Comparison of ENCODE assay signal across 28 cellular contexts in genomic region chr2:16294791-16295190, GRCh38.
"Had no signal": no experiment of that assay in that cellular context is flagged by ENCODE, and none has a peak within 500 bp of the region (broad histone marks: within the 10 kb centered on the region; RNA-seq: fewer than 3 reads in every experiment).

No MANE protein-coding gene starts in this region.

- ATAC-seq: natural killer cell; psoas muscle; right cardiac atrium; right lobe of liver; stimulated activated effector memory CD8-positive, alpha-beta T cell treated with anti-CD3 and anti-CD28 coated beads, Interleukin-12 subunit alpha, Interleukin-12 subunit beta, amount 100 ng/mL, for 72 hours; stimulated activated naive B cell treated with anti-CD40 and anti-IgM and Interleukin-4, amounts not matched to agents 10 μg/mL and 1 μg/mL and 100 μg/mL, for 72 hours; upper lobe of right lung had no signal

- H3K27me3 ChIP-seq: neural progenitor cell, ovary, right lobe of liver, sigmoid colon, thyroid gland, tibial nerve, upper lobe of right lung had no signal

- H3K27ac Mint-ChIP-seq: natural killer cell; nephron; neural progenitor cell; progenitor cell of endocrine pancreas; stimulated activated effector memory CD8-positive, alpha-beta T cell treated with anti-CD3 and anti-CD28 coated beads, Interleukin-12 subunit alpha, Interleukin-12 subunit beta, amount 100 ng/mL, for 72 hours; stimulated activated naive B cell treated with anti-CD40 and anti-IgM and Interleukin-4, amounts not matched to agents 10 μg/mL and 1 μg/mL and 100 μg/mL, for 72 hours; stimulated activated naive CD8-positive, alpha-beta T cell treated with anti-CD3 and anti-CD28 coated beads, Interleukin-15, Interleukin-2, amounts not matched to agents 100 ng/mL and 50 ng/mL, for 24 hours; type B pancreatic cell had no signal

- H3K4me3 Mint-ChIP-seq: natural killer cell; nephron; neural progenitor cell; stimulated activated effector memory CD8-positive, alpha-beta T cell treated with anti-CD3 and anti-CD28 coated beads, Interleukin-12 subunit alpha, Interleukin-12 subunit beta, amount 100 ng/mL, for 72 hours; stimulated activated naive B cell treated with anti-CD40 and anti-IgM and Interleukin-4, amounts not matched to agents 10 μg/mL and 1 μg/mL and 100 μg/mL, for 72 hours; stimulated activated naive CD8-positive, alpha-beta T cell treated with anti-CD3 and anti-CD28 coated beads, Interleukin-15, Interleukin-2, amounts not matched to agents 100 ng/mL and 50 ng/mL, for 24 hours; type B pancreatic cell had no signal

- H3K36me3 ChIP-seq: neural progenitor cell, ovary, right lobe of liver, sigmoid colon, stomach, thoracic aorta, thyroid gland, tibial nerve, upper lobe of right lung, uterus had no signal

- H3K9me3 ChIP-seq: ovary, psoas muscle, right lobe of liver, sigmoid colon, thoracic aorta, thyroid gland, tibial nerve, upper lobe of right lung, uterus had no signal

- H3K4me1 ChIP-seq: parathyroid adenoma, psoas muscle, right lobe of liver, sigmoid colon, stomach, thyroid gland, tibial nerve, upper lobe of right lung, uterus had no signal

- H3K9me3 Mint-ChIP-seq: natural killer cell; stimulated activated naive B cell treated with anti-CD40 and anti-IgM and Interleukin-4, amounts not matched to agents 10 μg/mL and 1 μg/mL and 100 μg/mL, for 72 hours; stimulated activated naive CD8-positive, alpha-beta T cell treated with anti-CD3 and anti-CD28 coated beads, Interleukin-15, Interleukin-2, amounts not matched to agents 100 ng/mL and 50 ng/mL, for 24 hours had no signal

- H3K4me3 ChIP-seq: neural progenitor cell, ovary, psoas muscle, right lobe of liver, sigmoid colon, stomach, thoracic aorta, thyroid gland, tibial nerve, upper lobe of right lung, uterus had no signal

- H3K27me3 Mint-ChIP-seq: stimulated activated naive B cell treated with anti-CD40 and anti-IgM and Interleukin-4, amounts not matched to agents 10 μg/mL and 1 μg/mL and 100 μg/mL, for 72 hours; type B pancreatic cell had no signal

- H3K4me1 Mint-ChIP-seq: natural killer cell; nephron; stimulated activated effector memory CD8-positive, alpha-beta T cell treated with anti-CD3 and anti-CD28 coated beads, Interleukin-12 subunit alpha, Interleukin-12 subunit beta, amount 100 ng/mL, for 72 hours; stimulated activated naive B cell treated with anti-CD40 and anti-IgM and Interleukin-4, amounts not matched to agents 10 μg/mL and 1 μg/mL and 100 μg/mL, for 72 hours had no signal

- H3K36me3 Mint-ChIP-seq: natural killer cell; neural progenitor cell; stimulated activated effector memory CD8-positive, alpha-beta T cell treated with anti-CD3 and anti-CD28 coated beads, Interleukin-12 subunit alpha, Interleukin-12 subunit beta, amount 100 ng/mL, for 72 hours; stimulated activated naive B cell treated with anti-CD40 and anti-IgM and Interleukin-4, amounts not matched to agents 10 μg/mL and 1 μg/mL and 100 μg/mL, for 72 hours; type B pancreatic cell had no signal

- H3K27ac ChIP-seq: neural progenitor cell, ovary, parathyroid adenoma, psoas muscle, right lobe of liver, sigmoid colon, stomach, thoracic aorta, thyroid gland, tibial nerve, upper lobe of right lung, uterus had no signal

- DNase-seq: natural killer cell; occipital lobe; ovary; posterior cingulate gyrus; psoas muscle; right cardiac atrium; right lobe of liver; sigmoid colon; small intestine; stimulated activated CD4-positive, alpha-beta T cell treated with anti-CD3 and anti-CD28 coated beads, Interleukin-15, amount 100 ng/mL, for 24 hours; stimulated activated CD4-positive, alpha-beta T cell treated with anti-CD3 and anti-CD28 coated beads, Interleukin-2, amount 100 ng/mL, for 24 hours; stimulated activated CD4-positive, alpha-beta T cell treated with anti-CD3 and anti-CD28 coated beads, Interleukin-2, amount 100 ng/mL, for 48 hours; stimulated activated CD4-positive, alpha-beta T cell treated with anti-CD3 and anti-CD28 coated beads, Interleukin-4, amount 100 ng/mL, for 24 hours; stimulated activated naive B cell treated with anti-CD40 and anti-IgM and Interleukin-4, amounts not matched to agents 10 μg/mL and 1 μg/mL and 100 μg/mL, for 72 hours; stimulated activated naive CD4-positive, alpha-beta T cell treated with Interleukin-2 at 50 U/mL for 16 hours; stomach; thyroid gland; upper lobe of right lung; uterus had no signal
